Comparison of ENCODE assay signal across 21 cellular contexts in the genomic region with DNA sequence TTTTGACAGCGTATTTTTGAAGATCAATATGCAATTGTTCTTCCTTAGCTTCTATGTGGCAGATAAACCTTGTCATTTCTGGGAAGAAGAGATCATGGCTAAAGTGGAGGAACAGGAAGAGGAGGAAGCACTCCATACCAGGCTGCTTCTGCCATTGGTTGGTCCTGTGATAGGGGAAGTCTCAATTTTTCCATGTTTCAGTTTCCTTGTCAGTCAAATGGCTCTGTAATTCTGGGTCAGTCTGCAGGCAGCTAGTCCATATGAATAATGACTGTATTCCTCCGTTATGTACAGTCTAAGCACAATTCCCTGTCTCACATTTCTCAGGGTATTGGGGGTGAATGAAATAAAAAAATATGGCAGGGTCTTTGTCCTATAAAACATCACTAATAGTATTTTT.
DNase-seq lines count a peak whose midpoint lies in the region; ATAC-seq and TF ChIP-seq lines count a peak whose summit lies in the region.
"Had no signal": no experiment of that assay in that cellular context is flagged by ENCODE, and none has a peak within 500 bp of the region (broad histone marks: within the 10 kb centered on the region; RNA-seq: fewer than 3 reads in every experiment).

No MANE protein-coding gene starts in this region.

- no peak for DNase-seq in stimulated activated naive CD8-positive, alpha-beta T cell treated with anti-CD3 and anti-CD28 coated beads, Interleukin-15, Interleukin-2, amounts not matched to agents 100 U/mL and 50 U/mL, for 24 hours
- DNase-seq in stimulated activated naive CD8-positive, alpha-beta T cell treated with anti-CD3 and anti-CD28 coated beads, Interleukin-15, amount 100 ng/mL, for 72 hours, result no peak
- DNase-seq in MV-4-11 (lab: John Stamatoyannopoulos, UW), result peak; percentile 56
- no peak for DNase-seq in activated B cell treated with CpG ODN at 0.5 μM for 24 hours
- no peak for DNase-seq in HuH-7 (ENCODE audit: low spot score)
- DNase-seq: Caco-2; CD4-positive, alpha-beta T cell; DMS 273 treated with DMSO at 0.1 percent for 48 hours; DND-41; MM.1S; NCI-H1105 treated with DMSO at 0.1 percent for 48 hours; NCI-H2029 treated with DMSO at 0.1 percent for 48 hours; NCI-H226; NCI-H510A treated with DMSO at 0.1 percent for 48 hours; NCI-H774; PC-3; Right ventricle myocardium superior; SW 1271 had no signal

- H3K27me3 Mint-ChIP-seq in stimulated activated naive CD8-positive, alpha-beta T cell treated with anti-CD3 and anti-CD28 coated beads, Interleukin-15, amount 100 ng/mL, for 72 hours, result no peaks in the 10 kb centered on the region
- no peaks in the 10 kb centered on the region for H3K27me3 Mint-ChIP-seq in activated B cell treated with CpG ODN at 0.5 μM for 24 hours
- H3K27me3 Mint-ChIP-seq: CD4-positive, alpha-beta T cell had no signal

- no peaks in the 10 kb centered on the region for H3K9me3 Mint-ChIP-seq in stimulated activated naive CD8-positive, alpha-beta T cell treated with anti-CD3 and anti-CD28 coated beads, Interleukin-15, amount 100 ng/mL, for 72 hours
- H3K9me3 Mint-ChIP-seq in activated B cell treated with CpG ODN at 0.5 μM for 24 hours, result no peaks in the 10 kb centered on the region
- H3K9me3 Mint-ChIP-seq: CD4-positive, alpha-beta T cell had no signal

- intact Hi-C loops in activated B cell treated with CpG ODN at 0.5 μM for 24 hours (cut with micrococcal nuclease), result loop anchor here (1.0 to 10.0 kb wide), 2 partner anchors 28 to 1341 kb away; partner anchors contain the start of gene RAB3GAP1

- TF ChIP-seq CTCF in activated B cell treated with CpG ODN at 0.5 μM for 24 hours (IDR thresholded peaks at IDR 0.05), result no peak

- CTCF ChIA-PET in activated B cell treated with CpG ODN at 0.5 μM for 24 hours (lab: Charles Lee), result no interaction called here

- peak; percentile 60 for ATAC-seq in stimulated activated naive CD8-positive, alpha-beta T cell treated with anti-CD3 and anti-CD28 coated beads, Interleukin-15, Interleukin-2, amounts not matched to agents 100 U/mL and 50 U/mL, for 24 hours
- no peak for ATAC-seq in stimulated activated naive CD8-positive, alpha-beta T cell treated with anti-CD3 and anti-CD28 coated beads, Interleukin-15, amount 100 ng/mL, for 72 hours
- ATAC-seq in activated B cell treated with CpG ODN at 0.5 μM for 24 hours (ENCODE audit: low read depth) (no peak), HG02798 (IDR thresholded peaks at IDR 0.05; ENCODE audit: poor library complexity, unreplicated experiment) (no peak), GM18498 (IDR thresholded peaks at IDR 0.05; ENCODE audit: unreplicated experiment) (no peak)
- ATAC-seq: K562, PC-3 had no signal

- no peak overlapping the region for H3K4me3 Mint-ChIP-seq in stimulated activated naive CD8-positive, alpha-beta T cell treated with anti-CD3 and anti-CD28 coated beads, Interleukin-15, amount 100 ng/mL, for 72 hours
- H3K4me3 Mint-ChIP-seq in activated B cell treated with CpG ODN at 0.5 μM for 24 hours, result no peak overlapping the region
- H3K4me3 Mint-ChIP-seq: CD4-positive, alpha-beta T cell had no signal

- peak overlapping the region in 1 of 2 donors; percentile 47 for H3K27ac Mint-ChIP-seq in stimulated activated naive CD8-positive, alpha-beta T cell treated with anti-CD3 and anti-CD28 coated beads, Interleukin-15, amount 100 ng/mL, for 72 hours
- H3K27ac Mint-ChIP-seq in activated B cell treated with CpG ODN at 0.5 μM for 24 hours, result peak overlapping the region; percentile 69
- H3K27ac Mint-ChIP-seq: CD4-positive, alpha-beta T cell had no signal

- no peaks in the 10 kb centered on the region for H3K36me3 Mint-ChIP-seq in activated B cell treated with CpG ODN at 0.5 μM for 24 hours (ENCODE audit: low read depth)

- POLR2A ChIA-PET in activated B cell treated with CpG ODN at 0.5 μM for 24 hours (lab: Charles Lee), result no interaction called here

- H3K4me1 Mint-ChIP-seq in stimulated activated naive CD8-positive, alpha-beta T cell treated with anti-CD3 and anti-CD28 coated beads, Interleukin-15, amount 100 ng/mL, for 72 hours, result peaks cover 42% of the 10 kb centered on the region
- peaks cover 51% of the 10 kb centered on the region for H3K4me1 Mint-ChIP-seq in activated B cell treated with CpG ODN at 0.5 μM for 24 hours
